Comparison of ENCODE assay signal across 8 cellular contexts in genomic region chr11:65558785-65559509, GRCh38. TPM values are rescaled to one million over a fixed set of nuclear protein-coding genes. Genes with fewer than 3 reads are reported as not detected.
DNase-seq lines count a peak whose midpoint lies in the region; ATAC-seq and TF ChIP-seq lines count a peak whose summit lies in the region.

No MANE protein-coding gene starts in this region.

- H3K4me1 ChIP-seq in GM23248 (ENCODE audit: insufficient read depth) (peaks cover 47% of the 10 kb centered on the region), prostate gland (replicated peaks) (peaks cover 13% of the 10 kb centered on the region)

- peak overlapping the region; percentile 58 for H2AFZ ChIP-seq in GM23248

- peaks cover 30% of the 10 kb centered on the region for H3K4me1 Mint-ChIP-seq in activated B cell treated with CpG ODN at 0.5 μM for 24 hours

- H3K9me3 Mint-ChIP-seq in activated B cell treated with CpG ODN at 0.5 μM for 24 hours = no peaks in the 10 kb centered on the region

- H3K27me3 ChIP-seq in GM23248 (replicated peaks; ENCODE audit: insufficient read depth) (no peaks in the 10 kb centered on the region), prostate gland (replicated peaks; ENCODE audit: insufficient read depth) (no peaks in the 10 kb centered on the region)

- H3K4me3 ChIP-seq in GM23248 (peak overlapping the region; percentile 84), prostate gland (peak overlapping the region; percentile 59 to 61)

- peak overlapping the region; percentile 89 for H3K27ac ChIP-seq in GM23248
- peak overlapping the region; percentile 88 to 93 for H3K27ac ChIP-seq in prostate gland

- TF ChIP-seq CTCF in activated B cell treated with CpG ODN at 0.5 μM for 24 hours (IDR thresholded peaks at IDR 0.05) = no peak
- TF ChIP-seq CTCF in prostate gland (IDR thresholded peaks at IDR 0.05) = no peak

- DNase-seq in GM23248 (peak; percentile 79), activated B cell treated with CpG ODN at 0.5 μM for 24 hours (no peak), glomerular visceral epithelial cell (ENCODE audit: extremely low spot score) (peak; percentile 42), prostate gland (ENCODE audit: low spot score) (no peak), NCI-H1694 treated with DMSO at 0.1 percent for 48 hours (lab: John Stamatoyannopoulos, UW) (no peak), NCI-H748 treated with DMSO at 0.1 percent for 48 hours (lab: John Stamatoyannopoulos, UW) (no peak), H4 (ENCODE audit: low spot score) (no peak)

- POLR2A ChIA-PET in activated B cell treated with CpG ODN at 0.5 μM for 24 hours (lab: Charles Lee) = interaction anchor here (0.6 to 2.1 kb wide), 6 partner anchors 12 to 1287 kb away, joined by 3 to 10 read pairs (median 5); partner anchors contain the start of genes EHBP1L1 and ZNRD2

- no peaks in the 10 kb centered on the region for H4K20me1 ChIP-seq in GM23248 (ENCODE audit: insufficient read depth)

- peak overlapping the region; percentile 83 for H3K4me2 ChIP-seq in GM23248 (ENCODE audit: unreplicated experiment)

- H3K4me3 Mint-ChIP-seq in activated B cell treated with CpG ODN at 0.5 μM for 24 hours = peak overlapping the region; percentile 56

- H3K36me3 Mint-ChIP-seq in activated B cell treated with CpG ODN at 0.5 μM for 24 hours (ENCODE audit: low read depth) = no peaks in the 10 kb centered on the region

- no peaks in the 10 kb centered on the region for H3K36me3 ChIP-seq in GM23248 (ENCODE audit: low read depth)
- H3K36me3 ChIP-seq in prostate gland = no peaks in the 10 kb centered on the region

- peaks cover 45% of the 10 kb centered on the region for H3F3A ChIP-seq in GM23248 (ENCODE audit: insufficient read depth)

- CTCF ChIA-PET in activated B cell treated with CpG ODN at 0.5 μM for 24 hours (lab: Charles Lee) = interaction anchor here (0.7 to 1.6 kb wide), 3 partner anchors 11 to 19 kb away, joined by 3 to 4 read pairs (median 3); partner anchors contain the start of gene ZNRD2

- TF ChIP-seq POLR2A in prostate gland (IDR thresholded peaks at IDR 0.05) = no peak

- peak overlapping the region; percentile 87 for H3K9ac ChIP-seq in GM23248

- peaks cover 33% of the 10 kb centered on the region for H3K79me2 ChIP-seq in GM23248 (ENCODE audit: insufficient read depth)

- H3K9me3 ChIP-seq in GM23248 (ENCODE audit: low read depth) = no peaks in the 10 kb centered on the region
- no peaks in the 10 kb centered on the region for H3K9me3 ChIP-seq in prostate gland

- in situ Hi-C loops in GM23248 (cut with MboI) = no loop called here

- H3K9me2 ChIP-seq in GM23248 (ENCODE audit: insufficient read depth) = no peaks in the 10 kb centered on the region

- intact Hi-C loops in activated B cell treated with CpG ODN at 0.5 μM for 24 hours (cut with micrococcal nuclease) = loop anchor here (1.0 to 2.0 kb wide), 3 partner anchors 11 to 18 kb away; partner anchors contain the start of gene ZNRD2
- intact Hi-C loops in prostate gland (cut with DNase I) = no loop called here

- 8 to 17% methylated on average over 16 to 19 of the region's 21 CpGs for WGBS in GM23248 (ENCODE audit: low coverage in 1 of 2, low lambda C conversion rate in 2 of 2, missing lambda C conversion rate in 2 of 2), 2 experiments
- 19% methylated on average over 21 of the region's 21 CpGs for WGBS in prostate gland

- ATAC-seq in activated B cell treated with CpG ODN at 0.5 μM for 24 hours (ENCODE audit: low read depth) = no peak
- no peak for ATAC-seq in HG02884 (IDR thresholded peaks at IDR 0.05; ENCODE audit: unreplicated experiment)

- H3K27ac Mint-ChIP-seq in activated B cell treated with CpG ODN at 0.5 μM for 24 hours = no peak overlapping the region

- peaks cover 4% of the 10 kb centered on the region for H3K27me3 Mint-ChIP-seq in activated B cell treated with CpG ODN at 0.5 μM for 24 hours

RNA-seq across cellular contexts. Expression of gene LTBP3, which starts 0.8 kb away (rescaled TPM):
- total RNA-seq in GM23248 (2014; rRNA removed; shearing (Covaris generic)) = 98.4 and 112 TPM in 2 replicates
- polyA plus RNA-seq in GM23248 (2016; fragmentation: Nextera tagmentation; extraction: Ambion mirVana) = 36.5 and 39.6 TPM in 2 replicates
- total RNA-seq in activated B cell treated with CpG ODN at 0.5 μM for 24 hours = 25.0 and 25.3 TPM in 2 replicates
- 100 to 1,000 TPM; 220 to 234 TPM for total RNA-seq in prostate gland
- 4.2 and 6.3 TPM in 2 replicates for total RNA-seq in H4 (2014; rRNA removed; shearing (Covaris generic))

RNA-seq across cellular contexts. Expression of gene ZNRD2, which starts 11.3 kb away (rescaled TPM):
- total RNA-seq in GM23248 (2014; rRNA removed; shearing (Covaris generic)) = 41.9 and 54.5 TPM in 2 replicates
- polyA plus RNA-seq in GM23248 (2016; fragmentation: Nextera tagmentation; extraction: Ambion mirVana) = 69.3 and 74.9 TPM in 2 replicates
- total RNA-seq in activated B cell treated with CpG ODN at 0.5 μM for 24 hours (40.9 and 41.0 TPM in 2 replicates), prostate gland (10 to 100 TPM; 72.8 to 98.1 TPM)
- total RNA-seq in H4 (2014; rRNA removed; shearing (Covaris generic)) = 73.8 and 80.1 TPM in 2 replicates

RNA-seq across cellular contexts. Expression of gene FAM89B, which starts 13.4 kb away (rescaled TPM):
- total RNA-seq in GM23248 (2014; rRNA removed; shearing (Covaris generic)) = 41.2 and 67.0 TPM in 2 replicates
- 73.1 and 76.3 TPM in 2 replicates for polyA plus RNA-seq in GM23248 (2016; fragmentation: Nextera tagmentation; extraction: Ambion mirVana)
- total RNA-seq in activated B cell treated with CpG ODN at 0.5 μM for 24 hours (19.1 and 21.6 TPM in 2 replicates), prostate gland (10 to 100 TPM; 68.6 to 92.6 TPM)
- total RNA-seq in H4 (2014; rRNA removed; shearing (Covaris generic)) = 27.5 and 43.1 TPM in 2 replicates

RNA-seq across cellular contexts. Expression of gene EHBP1L1, which starts 16.9 kb away (rescaled TPM):
- total RNA-seq in GM23248 (2014; rRNA removed; shearing (Covaris generic)) = 85.5 and 88.5 TPM in 2 replicates
- polyA plus RNA-seq in GM23248 (2016; fragmentation: Nextera tagmentation; extraction: Ambion mirVana) = 11.5 and 12.6 TPM in 2 replicates
- total RNA-seq in activated B cell treated with CpG ODN at 0.5 μM for 24 hours (143 and 163 TPM in 2 replicates), prostate gland (10 to 100 TPM; 68.2 to 98.7 TPM)
- 27.9 and 40.0 TPM in 2 replicates for total RNA-seq in H4 (2014; rRNA removed; shearing (Covaris generic))

RNA-seq across cellular contexts. Expression of gene SCYL1, which starts 34.1 kb away (rescaled TPM):
- total RNA-seq in GM23248 (2014; rRNA removed; shearing (Covaris generic)) = 115 and 133 TPM in 2 replicates
- 90.7 and 98.6 TPM in 2 replicates for polyA plus RNA-seq in GM23248 (2016; fragmentation: Nextera tagmentation; extraction: Ambion mirVana)
- total RNA-seq in activated B cell treated with CpG ODN at 0.5 μM for 24 hours = 70.0 and 75.7 TPM in 2 replicates
- 100 to 1,000 TPM; 125 to 177 TPM for total RNA-seq in prostate gland
- 34.5 and 38.6 TPM in 2 replicates for total RNA-seq in H4 (2014; rRNA removed; shearing (Covaris generic))

Comparison
In these comparisons a context has a peak if more than half of its experiments do, and no peak if none do; other contexts are left out.
1. DNase-seq: peak in GM23248 (single experiment) and glomerular visceral epithelial cell (single experiment); none in activated B cell treated with CpG ODN at 0.5 μM for 24 hours (single experiment), prostate gland (single experiment), NCI-H1694 treated with DMSO at 0.1 percent for 48 hours (single experiment), NCI-H748 treated with DMSO at 0.1 percent for 48 hours (single experiment) and H4 (single experiment).